22 cellular contexts compared by ENCODE assay signal in the genomic region with DNA sequence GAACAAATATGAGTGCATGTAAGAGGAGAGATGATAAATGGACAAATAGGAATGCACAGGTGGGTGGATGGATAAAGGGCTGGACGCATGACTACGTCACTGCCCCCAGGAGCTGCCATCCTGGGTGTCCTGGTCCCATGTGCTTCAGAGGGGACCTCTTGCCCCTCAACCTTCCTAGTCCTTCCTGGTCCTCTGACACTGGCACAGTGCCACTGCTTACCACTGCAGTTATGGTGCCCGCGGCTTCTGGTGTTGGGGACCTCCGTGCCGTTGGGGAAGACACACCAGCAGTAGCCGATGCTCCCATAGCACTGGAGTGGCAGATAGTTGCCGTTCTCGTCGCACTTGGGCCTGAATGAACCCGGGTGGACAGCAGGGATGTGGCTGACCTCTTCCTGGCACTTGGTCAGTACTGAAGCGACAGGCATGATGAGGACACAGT. TPM values are rescaled to one million over a fixed set of nuclear protein-coding genes. Genes with fewer than 3 reads are reported as not detected.
DNase-seq lines count a peak whose midpoint lies in the region; ATAC-seq, FAIRE-seq and TF ChIP-seq lines count a peak whose summit lies in the region.
"Had no signal": no experiment of that assay in that cellular context is flagged by ENCODE, and none has a peak within 500 bp of the region (broad histone marks: within the 10 kb centered on the region; RNA-seq: fewer than 3 reads in every experiment).

No MANE protein-coding gene starts in this region.

- TF ChIP-seq CTCF in GM12878 (IDR thresholded peaks at IDR 0.05 in 2 of 3, conservative IDR thresholded peaks at IDR 0.05 in 1 of 3; ENCODE audit: control insufficient read depth in 2 of 3, extremely low read depth in 1 of 3, insufficient read depth in 1 of 3, low read depth in 3 of 3, low read length in 3 of 3) (no peak), osteoblast (IDR thresholded peaks at IDR 0.05; ENCODE audit: extremely low read depth, low read depth, low read length) (no peak)

- no peak for TF ChIP-seq RAD21 in GM12878 (IDR thresholded peaks at IDR 0.05; ENCODE audit: insufficient read depth, low read depth, low read length)

- peaks cover 56 to 59% of the 10 kb centered on the region in 2 experiments for H3K36me3 ChIP-seq in GM12878 (ENCODE audit: control insufficient read depth in 2 of 2, insufficient read depth in 2 of 2, low read length in 1 of 2)
- peaks cover 23% of the 10 kb centered on the region for H3K36me3 ChIP-seq in osteoblast (ENCODE audit: insufficient read depth, low read length)

- FAIRE-seq in GM12878 (lab: Jason Lieb, UNC) = no peak
- FAIRE-seq: D721Med had no signal

- H2AFZ ChIP-seq in GM12878 (ENCODE audit: control insufficient read depth, low read depth, low read length) (no peak overlapping the region), osteoblast (ENCODE audit: low read length) (no peak overlapping the region)
- H2AFZ ChIP-seq: hepatocyte had no signal

- H3K27me3 ChIP-seq in GM12878 (replicated peaks in 1 of 2; ENCODE audit: control insufficient read depth in 2 of 2, insufficient read depth in 2 of 2, low read length in 1 of 2) (no peaks in the 10 kb centered on the region), osteoblast (ENCODE audit: insufficient read depth, low read length) (no peaks in the 10 kb centered on the region)
- H3K27me3 ChIP-seq: hepatocyte had no signal

- H3K9ac ChIP-seq in GM12878 (ENCODE audit: control insufficient read depth, insufficient read depth, low read length) = no peak overlapping the region

- no peak for TF ChIP-seq EP300 in GM12878 (IDR thresholded peaks at IDR 0.05; ENCODE audit: borderline replicate concordance in 1 of 2, control insufficient read depth in 1 of 2, low read depth in 2 of 2, low read length in 2 of 2)

- no peak overlapping the region for H3K27ac ChIP-seq in GM12878 (ENCODE audit: control insufficient read depth, insufficient read depth)
- H3K27ac ChIP-seq in osteoblast (ENCODE audit: low read depth, low read length) = no peak overlapping the region
- H3K27ac ChIP-seq: 22Rv1, hepatocyte, skin epidermis had no signal

- CTCF ChIA-PET in GM12878 (lab: Yijun Ruan, JAX) = interaction anchor here (1.3 to 14.0 kb wide), 2 partner anchors 33 to 47 kb away, joined by 3 to 274 read pairs; no protein-coding TSS in a partner anchor

- peaks cover 54% of the 10 kb centered on the region for H3K36me3 Mint-ChIP-seq in T-helper 2 cell treated with Interferon-gamma antibody and Interleukin-4, amounts not matched to agents 5 μg/mL and 100 μg/mL, for 36 hours (ENCODE audit: low read depth)

- H3K79me2 ChIP-seq in GM12878 (ENCODE audit: control insufficient read depth, insufficient read depth, low read length) (peaks cover 22% of the 10 kb centered on the region), osteoblast (ENCODE audit: insufficient read depth, low read length) (no peaks in the 10 kb centered on the region)
- H3K79me2 ChIP-seq: hepatocyte had no signal

- POLR2A ChIA-PET in GM12878 (lab: Charles Lee) = interaction anchor here (0.8 to 4.8 kb wide), 3 partner anchors 7 to 10 kb away, joined by 3 to 38 read pairs (median 9); partner anchors contain the start of gene CD74

- BruUV-seq in GM12878 (replicated peaks; lab: Mats Ljungman, UMichigan) = no TSS peak

- WGBS in GM12878 (ENCODE audit: insufficient coverage, insufficient replicate concordance, low lambda C conversion rate, missing lambda C conversion rate) = 79% methylated on average over 12 of the region's 12 CpGs

- peaks cover 4% of the 10 kb centered on the region for H3K4me1 Mint-ChIP-seq in T-helper 2 cell treated with Interferon-gamma antibody and Interleukin-4, amounts not matched to agents 5 μg/mL and 100 μg/mL, for 36 hours (ENCODE audit: low read depth)
- H3K4me1 Mint-ChIP-seq: activated T-helper 17 cell treated with anti-CD3 and anti-CD28 coated beads, Interleukin-2, amount 50 U/mL, for 72 hours had no signal

- DNase-seq in T-helper 2 cell treated with Interferon-gamma antibody and Interleukin-4, amounts not matched to agents 5 μg/mL and 100 μg/mL, for 36 hours (ENCODE audit: low spot score) = no peak
- DNase-seq in T-helper 2 cell (no peak), GM12878 (ENCODE audit: low read depth, low spot score) (no peak), osteoblast (ENCODE audit: insufficient read length, low spot score, missing footprints) (peak; percentile 74), AG08396 (ENCODE audit: low spot score) (no peak), NCI-H774 (lab: John Stamatoyannopoulos, UW) (no peak), DMS114 treated with DMSO at 0.1 percent for 48 hours (lab: John Stamatoyannopoulos, UW; ENCODE audit: unreplicated experiment) (no peak)
- DNase-seq: activated CD4-positive, alpha-beta T cell treated with anti-CD3 and anti-CD28 coated beads for 1 hour; AML-193; foreskin fibroblast; NCI-H1417; NCI-H524; stimulated activated CD4-positive, alpha-beta T cell treated with anti-CD3 and anti-CD28 coated beads, Interleukin-4, amount 100 ng/mL, for 1 hour had no signal

- no peak for ATAC-seq in GM12878
- ATAC-seq: activated T-helper 17 cell treated with anti-CD3 and anti-CD28 coated beads, Interleukin-2, amount 50 U/mL, for 72 hours; Right ventricle myocardium inferior had no signal

- H3K4me3 ChIP-seq in GM12878 (no peak overlapping the region), osteoblast (ENCODE audit: insufficient read depth, low read length) (no peak overlapping the region)
- H3K4me3 ChIP-seq: HAP-1, hepatocyte, skin epidermis had no signal

- peaks cover 12% of the 10 kb centered on the region for H3K4me1 ChIP-seq in GM12878 (ENCODE audit: control insufficient read depth, insufficient read depth, low read length)
- H3K4me1 ChIP-seq in osteoblast (ENCODE audit: insufficient read depth, low read length) = no peaks in the 10 kb centered on the region
- H3K4me1 ChIP-seq: HAP-1 had no signal

- SMC1A ChIA-PET in GM12878 (lab: Charles Lee; ENCODE audit: uncharacterized antibody, unreplicated experiment) = no interaction called here

- peak overlapping the region; percentile 28 for H3K27ac Mint-ChIP-seq in T-helper 2 cell treated with Interferon-gamma antibody and Interleukin-4, amounts not matched to agents 5 μg/mL and 100 μg/mL, for 36 hours
- H3K27ac Mint-ChIP-seq: activated T-helper 17 cell treated with anti-CD3 and anti-CD28 coated beads, Interleukin-2, amount 50 U/mL, for 72 hours; type B pancreatic cell had no signal

- H3K4me2 ChIP-seq in GM12878 (ENCODE audit: control insufficient read depth, insufficient read depth) = no peak overlapping the region
- H3K4me2 ChIP-seq in osteoblast (ENCODE audit: insufficient read depth, low read length) = no peak overlapping the region
- H3K4me2 ChIP-seq: hepatocyte had no signal

- RAD21 ChIA-PET in GM12878 (lab: Charles Lee; ENCODE audit: unreplicated experiment) = interaction anchor here (0.8 kb wide), 1 partner anchor 33 kb away, joined by 3 read pairs; no protein-coding TSS in a partner anchor

- no peaks in the 10 kb centered on the region for H3K9me3 Mint-ChIP-seq in T-helper 2 cell treated with Interferon-gamma antibody and Interleukin-4, amounts not matched to agents 5 μg/mL and 100 μg/mL, for 36 hours
- H3K9me3 Mint-ChIP-seq: activated T-helper 17 cell treated with anti-CD3 and anti-CD28 coated beads, Interleukin-2, amount 50 U/mL, for 72 hours; type B pancreatic cell had no signal

- H4K20me1 ChIP-seq in GM12878 (ENCODE audit: control insufficient read depth, insufficient read depth) (peaks cover 50% of the 10 kb centered on the region), osteoblast (ENCODE audit: insufficient read depth, low read length) (no peaks in the 10 kb centered on the region)

- H3K4me3 Mint-ChIP-seq in T-helper 2 cell treated with Interferon-gamma antibody and Interleukin-4, amounts not matched to agents 5 μg/mL and 100 μg/mL, for 36 hours = no peak overlapping the region
- H3K4me3 Mint-ChIP-seq: activated T-helper 17 cell treated with anti-CD3 and anti-CD28 coated beads, Interleukin-2, amount 50 U/mL, for 72 hours; type B pancreatic cell had no signal

- in situ Hi-C loops in GM12878 (cut with MboI) = no loop called here

- TF ChIP-seq POLR2A in GM18526 (IDR thresholded peaks at IDR 0.05; ENCODE audit: extremely low read depth, insufficient read length) (peak; percentile 57), GM12878 (IDR thresholded peaks at IDR 0.05; ENCODE audit: low read depth, low read length) (peak; percentile 70)

- H3K27me3 Mint-ChIP-seq in T-helper 2 cell treated with Interferon-gamma antibody and Interleukin-4, amounts not matched to agents 5 μg/mL and 100 μg/mL, for 36 hours (ENCODE audit: low read depth) = no peaks in the 10 kb centered on the region
- H3K27me3 Mint-ChIP-seq: activated T-helper 17 cell treated with anti-CD3 and anti-CD28 coated beads, Interleukin-2, amount 50 U/mL, for 72 hours; type B pancreatic cell had no signal

- intact Hi-C loops in GM12878 (cut with micrococcal nuclease; ENCODE audit: unreplicated experiment) = no loop called here

- no peaks in the 10 kb centered on the region for H3K9me3 ChIP-seq in GM12878 (replicated peaks; ENCODE audit: control insufficient read depth, insufficient read depth, low read length)
- no peaks in the 10 kb centered on the region for H3K9me3 ChIP-seq in osteoblast (ENCODE audit: low read depth, low read length)
- H3K9me3 ChIP-seq: HAP-1 had no signal

RNA-seq across cellular contexts. Expression of gene CD74, which starts 9.8 kb away (rescaled TPM):
- 2,823 and 2,919 TPM in 2 replicates for total RNA-seq in GM12878 (2013; cell fraction: nucleolus; rRNA removed)
- total RNA-seq in GM12878 (2014; rRNA removed) (10,156 and 11,063 TPM in 2 replicates), GM12878 (2014; rRNA removed; fragmentation: Illumina TruSeq; extraction: Trizol) (2,507 and 2,767 TPM in 2 replicates), GM12878 (2021) (4,973 and 5,010 TPM in 2 replicates), osteoblast (21.4 and 83.4 TPM in 2 replicates)
- 4,271 TPM for polyA plus RNA-seq in GM12878 (2011; ENCODE audit: low read depth)
- polyA plus RNA-seq in GM12878 (2011; rRNA removed) (309 and 1,760 TPM in 2 replicates), GM12878 (2014; fragmentation: Illumina TruSeq; extraction: Trizol) (3,291 and 4,542 TPM in 2 replicates), GM12878 (2014; fragmentation: Nextera tagmentation; extraction: Ambion mirVana) (1,000 to 10,000 TPM; 1,387 to 2,107 TPM), GM12878 (2014; rRNA removed) (3,302 and 5,141 TPM in 2 replicates), GM12878 (2016; fragmentation: Nextera tagmentation; extraction: Ambion mirVana) (1,000 to 10,000 TPM; 6,006 to 6,596 TPM)
- 1,718 and 2,321 TPM in 2 replicates for polyA plus RNA-seq in GM12878 (2011; cell fraction: cytosol; rRNA removed)
- polyA plus RNA-seq in GM12878 (2011; cell fraction: nucleus; rRNA removed) = 1,510 and 1,766 TPM in 2 replicates
- 6,323 and 7,232 TPM in 2 replicates for polyA plus RNA-seq in GM12878 (2012)
- polyA minus RNA-seq in GM12878 (2011; rRNA and poly(A)+ RNA removed) = 1,457 and 1,517 TPM in 2 replicates
- 1,302 and 1,364 TPM in 2 replicates for polyA minus RNA-seq in GM12878 (2011; cell fraction: cytosol; rRNA and poly(A)+ RNA removed)
- 388 and 604 TPM in 2 replicates for polyA minus RNA-seq in GM12878 (2011; cell fraction: nucleus; rRNA and poly(A)+ RNA removed)

RNA-seq across cellular contexts. Expression of gene TCOF1, which starts 45.4 kb away (rescaled TPM):
- 55.0 and 67.3 TPM in 2 replicates for total RNA-seq in GM12878 (2013; cell fraction: nucleolus; rRNA removed)
- 35.0 and 42.1 TPM in 2 replicates for total RNA-seq in GM12878 (2014; rRNA removed)
- 30.5 and 35.6 TPM in 2 replicates for total RNA-seq in GM12878 (2014; rRNA removed; fragmentation: Illumina TruSeq; extraction: Trizol)
- total RNA-seq in GM12878 (2021) = 74.7 and 83.9 TPM in 2 replicates
- polyA plus RNA-seq in GM12878 (2011; ENCODE audit: low read depth) = 11.1 TPM
- polyA plus RNA-seq in GM12878 (2011; rRNA removed) = 6.4 and 12.7 TPM in 2 replicates
- 17.0 and 18.6 TPM in 2 replicates for polyA plus RNA-seq in GM12878 (2011; cell fraction: cytosol; rRNA removed)
- 48.4 and 68.2 TPM in 2 replicates for polyA plus RNA-seq in GM12878 (2011; cell fraction: nucleus; rRNA removed)
- polyA plus RNA-seq in GM12878 (2012) = 20.7 and 25.6 TPM in 2 replicates
- polyA plus RNA-seq in GM12878 (2014; fragmentation: Illumina TruSeq; extraction: Trizol) = 39.4 and 56.1 TPM in 2 replicates
- 10 to 100 TPM in 1 of 2 experiments, 1 to 10 TPM in 1; 8.7 to 12.3 TPM for polyA plus RNA-seq in GM12878 (2014; fragmentation: Nextera tagmentation; extraction: Ambion mirVana)
- polyA plus RNA-seq in GM12878 (2014; rRNA removed) = 35.4 and 44.6 TPM in 2 replicates
- 10 to 100 TPM; 71.2 to 76.3 TPM for polyA plus RNA-seq in GM12878 (2016; fragmentation: Nextera tagmentation; extraction: Ambion mirVana)
- 14.8 and 21.1 TPM in 2 replicates for polyA minus RNA-seq in GM12878 (2011; rRNA and poly(A)+ RNA removed)
- polyA minus RNA-seq in GM12878 (2011; cell fraction: cytosol; rRNA and poly(A)+ RNA removed) = 11.4 and 13.2 TPM in 2 replicates
- polyA minus RNA-seq in GM12878 (2011; cell fraction: nucleus; rRNA and poly(A)+ RNA removed) = 19.5 and 38.2 TPM in 2 replicates
- total RNA-seq in osteoblast = 12.3 and 12.4 TPM in 2 replicates

RNA-seq across cellular contexts. Expression of gene RPS14, which starts 46.6 kb away (rescaled TPM):
- 281 and 294 TPM in 2 replicates for total RNA-seq in GM12878 (2013; cell fraction: nucleolus; rRNA removed)
- total RNA-seq in GM12878 (2014; rRNA removed) = 3,103 and 3,139 TPM in 2 replicates
- 2,472 and 2,596 TPM in 2 replicates for total RNA-seq in GM12878 (2014; rRNA removed; fragmentation: Illumina TruSeq; extraction: Trizol)
- total RNA-seq in GM12878 (2021) = 3,369 and 3,514 TPM in 2 replicates
- polyA plus RNA-seq in GM12878 (2011; ENCODE audit: low read depth) = 9,466 TPM
- 3,820 and 3,850 TPM in 2 replicates for polyA plus RNA-seq in GM12878 (2011; rRNA removed)
- polyA plus RNA-seq in GM12878 (2011; cell fraction: cytosol; rRNA removed) = 6,340 and 8,149 TPM in 2 replicates
- polyA plus RNA-seq in GM12878 (2011; cell fraction: nucleus; rRNA removed) = 1,312 and 1,697 TPM in 2 replicates
- 4,574 and 5,154 TPM in 2 replicates for polyA plus RNA-seq in GM12878 (2012)
- 3,219 and 4,047 TPM in 2 replicates for polyA plus RNA-seq in GM12878 (2014; fragmentation: Illumina TruSeq; extraction: Trizol)
- 1,000 to 10,000 TPM; 2,295 to 2,356 TPM for polyA plus RNA-seq in GM12878 (2014; fragmentation: Nextera tagmentation; extraction: Ambion mirVana)
- polyA plus RNA-seq in GM12878 (2014; rRNA removed) = 3,649 and 3,781 TPM in 2 replicates
- 1,000 to 10,000 TPM; 2,318 to 2,319 TPM for polyA plus RNA-seq in GM12878 (2016; fragmentation: Nextera tagmentation; extraction: Ambion mirVana)
- polyA minus RNA-seq in GM12878 (2011; rRNA and poly(A)+ RNA removed) = 1,451 and 1,695 TPM in 2 replicates
- 359 and 410 TPM in 2 replicates for polyA minus RNA-seq in GM12878 (2011; cell fraction: cytosol; rRNA and poly(A)+ RNA removed)
- 135 and 152 TPM in 2 replicates for polyA minus RNA-seq in GM12878 (2011; cell fraction: nucleus; rRNA and poly(A)+ RNA removed)
- 1,720 and 2,211 TPM in 2 replicates for total RNA-seq in osteoblast

Comparison
In these comparisons a context has a peak if more than half of its experiments do, and no peak if none do; other contexts are left out.
1. RNA of gene CD74, which starts 9.8 kb away (total RNA-seq): 2,507 to 11,063 TPM in GM12878; 21.4 to 83.4 TPM in osteoblast; every median in the first group is over 10 times any median in the second.